8 cellular contexts compared by ENCODE assay signal in genomic region chr10:101031796-101032636, GRCh38. TPM values are rescaled to one million over a fixed set of nuclear protein-coding genes. Genes with fewer than 3 reads are reported as not detected.
DNase-seq lines count a peak whose midpoint lies in the region; ATAC-seq and TF ChIP-seq lines count a peak whose summit lies in the region.

No MANE protein-coding gene starts in this region.

- no peaks in the 10 kb centered on the region for H3K9me3 ChIP-seq in Peyer's patch

- intact Hi-C loops in natural killer cell (cut with micrococcal nuclease) = loop anchor here (5.0 kb wide), 3 partner anchors 35 to 320 kb away; partner anchors contain the start of genes BTRC and LZTS2

- no peaks in the 10 kb centered on the region for H3K36me3 Mint-ChIP-seq in natural killer cell
- peaks cover 13% of the 10 kb centered on the region for H3K36me3 Mint-ChIP-seq in stimulated activated memory B cell treated with anti-CD40 and anti-IgM and Interleukin-4, amounts not matched to agents 10 μg/mL and 1 μg/mL and 100 μg/mL, for 72 hours

- H3K27ac ChIP-seq in Peyer's patch = peak overlapping the region; percentile 92 to 100 (median 98)

- H3K27ac Mint-ChIP-seq in natural killer cell = peak overlapping the region; percentile 83 to 89
- H3K27ac Mint-ChIP-seq in stimulated activated memory B cell treated with anti-CD40 and anti-IgM and Interleukin-4, amounts not matched to agents 10 μg/mL and 1 μg/mL and 100 μg/mL, for 72 hours = peak overlapping the region; percentile 63

- peaks cover 0 to 7% of the 10 kb centered on the region in 2 donors for H3K27me3 Mint-ChIP-seq in natural killer cell (ENCODE audit: low read depth in 2 of 2)
- H3K27me3 Mint-ChIP-seq in stimulated activated memory B cell treated with anti-CD40 and anti-IgM and Interleukin-4, amounts not matched to agents 10 μg/mL and 1 μg/mL and 100 μg/mL, for 72 hours = peaks cover 30% of the 10 kb centered on the region

- peaks cover 27 to 28% of the 10 kb centered on the region in 2 donors for H3K4me1 Mint-ChIP-seq in natural killer cell
- H3K4me1 Mint-ChIP-seq in stimulated activated memory B cell treated with anti-CD40 and anti-IgM and Interleukin-4, amounts not matched to agents 10 μg/mL and 1 μg/mL and 100 μg/mL, for 72 hours = peaks cover 23% of the 10 kb centered on the region

- TF ChIP-seq POLR2A in Peyer's patch (IDR thresholded peaks at IDR 0.05) = peak; percentile 66 to 95

- H3K9me3 Mint-ChIP-seq in natural killer cell = no peaks in the 10 kb centered on the region
- no peaks in the 10 kb centered on the region for H3K9me3 Mint-ChIP-seq in stimulated activated memory B cell treated with anti-CD40 and anti-IgM and Interleukin-4, amounts not matched to agents 10 μg/mL and 1 μg/mL and 100 μg/mL, for 72 hours

- TF ChIP-seq CTCF in Peyer's patch (IDR thresholded peaks at IDR 0.05) = peak in 1 of 6 experiments; percentile 3
- TF ChIP-seq CTCF in natural killer cell (IDR thresholded peaks at IDR 0.05) = no peak

- no peaks in the 10 kb centered on the region for H3K27me3 ChIP-seq in Peyer's patch

- peaks cover 0 to 27% (median 7%) of the 10 kb centered on the region in 4 donors for H3K4me1 ChIP-seq in Peyer's patch

- H3K4me3 ChIP-seq in Peyer's patch = peak overlapping the region; percentile 67 to 88 (median 77)

- ATAC-seq in HG02970 (IDR thresholded peaks at IDR 0.05; ENCODE audit: low FRiP score, unreplicated experiment) (peak; percentile 22), natural killer cell (peak; percentile 58 to 73 (median 68)), HG03139 (IDR thresholded peaks at IDR 0.05; ENCODE audit: unreplicated experiment) (no peak)
- peak; percentile 71 for ATAC-seq in stimulated activated memory B cell treated with anti-CD40 and anti-IgM and Interleukin-4, amounts not matched to agents 10 μg/mL and 1 μg/mL and 100 μg/mL, for 72 hours

- H3K36me3 ChIP-seq in Peyer's patch = peaks cover 0 to 25% (median 0%) of the 10 kb centered on the region in 3 donors

- peak overlapping the region; percentile 88 for H3K4me3 Mint-ChIP-seq in natural killer cell
- peak overlapping the region; percentile 90 for H3K4me3 Mint-ChIP-seq in stimulated activated memory B cell treated with anti-CD40 and anti-IgM and Interleukin-4, amounts not matched to agents 10 μg/mL and 1 μg/mL and 100 μg/mL, for 72 hours

- peak; percentile 21 for DNase-seq in COR-L47 (lab: John Stamatoyannopoulos, UW)
- peak; percentile 82 to 95 (median 94) for DNase-seq in Peyer's patch
- DNase-seq in activated effector memory CD4-positive, alpha-beta T cell treated with Interleukin-2 at 50 U/mL for 16 hours = peak; percentile 70
- DNase-seq in fibroblast of peridontal ligament (ENCODE audit: extremely low read depth) = peak; percentile 60
- DNase-seq in natural killer cell = peak; percentile 61

RNA-seq across cellular contexts. Expression of gene SFXN3, which starts 1.0 kb away (rescaled TPM):
- total RNA-seq in Peyer's patch (100 to 1,000 TPM; 165 to 772 (median 494) TPM), natural killer cell (10 to 100 TPM; 59.7 to 74.5 (median 68.9) TPM)

RNA-seq across cellular contexts. Expression of gene PDZD7, which starts 1.1 kb away (rescaled TPM):
- 10 to 100 TPM in 3 of 4 donors, under 1 TPM in 1; 0.83 to 58.7 (median 51.3) TPM for total RNA-seq in Peyer's patch
- total RNA-seq in natural killer cell = 1 to 10 TPM in 1 of 3 donors, under 1 TPM in 2; 0.35 to 1.2 (median 0.52) TPM

RNA-seq across cellular contexts. Expression of gene KAZALD1, which starts 29.8 kb away (rescaled TPM):
- total RNA-seq in Peyer's patch (10 to 100 TPM in 3 of 4 donors, not detected in 1; 25.9 to 41.8 (median 39.1) TPM), natural killer cell (under 1 TPM in 1 of 3 donors, not detected in 2; 0.49 TPM)

RNA-seq across cellular contexts. Expression of gene LZTS2, which starts 32.4 kb away (rescaled TPM):
- 10 to 100 TPM; 28.0 to 57.4 (median 47.1) TPM for total RNA-seq in Peyer's patch
- 10 to 100 TPM in 2 of 3 donors, 1 to 10 TPM in 1; 8.0 to 16.1 (median 11.7) TPM for total RNA-seq in natural killer cell

RNA-seq across cellular contexts. Expression of gene TWNK, which starts 44.7 kb away (rescaled TPM):
- 10 to 100 TPM in 1 of 4 donors, 1 to 10 TPM in 3; 3.8 to 18.2 (median 4.4) TPM for total RNA-seq in Peyer's patch
- 1 to 10 TPM; 2.2 to 3.6 (median 3.3) TPM for total RNA-seq in natural killer cell

Comparison
In these comparisons a context has a peak if more than half of its experiments do, and no peak if none do; other contexts are left out.
1. DNase-seq: peak in every context shown above with its lines; median percentile 94 in Peyer's patch; 70 in activated effector memory CD4-positive, alpha-beta T cell treated with Interleukin-2 at 50 U/mL for 16 hours; 61 in natural killer cell; 60 in fibroblast of peridontal ligament; 21 in COR-L47.